In genomic region chr5:139422307-139422893, GRCh38 we compare ENCODE assay signal across 8 cellular contexts. TPM values are rescaled to one million over a fixed set of nuclear protein-coding genes. Genes with fewer than 3 reads are reported as not detected.
DNase-seq lines count a peak whose midpoint lies in the region; ATAC-seq and TF ChIP-seq lines count a peak whose summit lies in the region.

No MANE protein-coding gene starts in this region.

- peaks cover 10% of the 10 kb centered on the region for H3K4me1 Mint-ChIP-seq in activated CD4-positive, alpha-beta memory T cell treated with anti-CD3 and anti-CD28 coated beads for 36 hours (ENCODE audit: low read depth)

- no peak for TF ChIP-seq POLR2A in heart left ventricle (IDR thresholded peaks at IDR 0.05)

- H4K20me1 ChIP-seq in neural cell (ENCODE audit: insufficient read depth) = no peaks in the 10 kb centered on the region

- POLR2A ChIA-PET in activated CD4-positive, alpha-beta memory T cell treated with anti-CD3 and anti-CD28 coated beads for 36 hours (lab: Charles Lee) = interaction anchor here (0.6 to 2.1 kb wide), 11 partner anchors 15 to 351 kb away, joined by 3 to 27 read pairs (median 5); partner anchors contain the start of genes DNAJC18, SMIM33 and STING1

- H3K27ac Mint-ChIP-seq in activated CD4-positive, alpha-beta memory T cell treated with anti-CD3 and anti-CD28 coated beads for 36 hours = peak overlapping the region; percentile 83

- WGBS in heart left ventricle, 4 donors = 42 to 47% (median 44%) methylated on average over 5 of the region's 5 CpGs

- no peaks in the 10 kb centered on the region for H3K9me3 Mint-ChIP-seq in activated CD4-positive, alpha-beta memory T cell treated with anti-CD3 and anti-CD28 coated beads for 36 hours

- H2AFZ ChIP-seq in neural cell (ENCODE audit: low read depth, low read length) = no peak overlapping the region

- ATAC-seq in heart left ventricle (peak in 2 of 4 donors; percentile 29 to 40), left ventricle myocardium superior (no peak), HG03378 (IDR thresholded peaks at IDR 0.05; ENCODE audit: unreplicated experiment) (peak; percentile 75), GM21381 (IDR thresholded peaks at IDR 0.05; ENCODE audit: unreplicated experiment) (no peak)

- H3K9me3 ChIP-seq in heart left ventricle (no peaks in the 10 kb centered on the region), neural cell (ENCODE audit: low read length) (no peaks in the 10 kb centered on the region)

- CTCF ChIA-PET in activated CD4-positive, alpha-beta memory T cell treated with anti-CD3 and anti-CD28 coated beads for 36 hours (lab: Charles Lee) = interaction anchor here (0.6 to 13.6 kb wide), 36 partner anchors 8 to 440 kb away, joined by 3 to 443 read pairs (median 6); partner anchors contain the start of genes DNAJC18, SMIM33, SPATA24 and STING1

- peak; percentile 96 for TF ChIP-seq RAD21 in neural cell (conservative IDR thresholded peaks at IDR 0.05)

- peaks cover 61% of the 10 kb centered on the region for H3K36me3 Mint-ChIP-seq in activated CD4-positive, alpha-beta memory T cell treated with anti-CD3 and anti-CD28 coated beads for 36 hours

- no peaks in the 10 kb centered on the region for H3K79me2 ChIP-seq in neural cell (replicated peaks; ENCODE audit: insufficient read depth, low read length)

- no peak for TF ChIP-seq EP300 in neural cell (conservative IDR thresholded peaks at IDR 0.05; ENCODE audit: poor library complexity, severe bottlenecking)

- intact Hi-C loops in heart left ventricle (cut with DNase I) = loop anchor here in 9 of 10 donors (1.0 to 10.0 kb wide), 5 partner anchors 35 to 342 kb away; partner anchors contain the start of gene MZB1 (in 1 of the 9)
- intact Hi-C loops in left ventricle myocardium superior (cut with micrococcal nuclease) = loop anchor here (2.0 kb wide), 1 partner anchor 90 kb away; no protein-coding TSS in a partner anchor
- intact Hi-C loops in activated CD4-positive, alpha-beta memory T cell treated with anti-CD3 and anti-CD28 coated beads for 36 hours (cut with micrococcal nuclease) = loop anchor here (1.0 to 5.0 kb wide), 6 partner anchors 25 to 345 kb away; partner anchors contain the start of genes SMIM33 and STING1

- DNase-seq in heart left ventricle (no peak), left ventricle myocardium superior (no peak), NCI-H748 treated with DMSO at 0.1 percent for 48 hours (lab: John Stamatoyannopoulos, UW) (peak; percentile 58), fibroblast of mammary gland (ENCODE audit: low read depth) (peak; percentile 77)
- peak; percentile 50 for DNase-seq in activated CD4-positive, alpha-beta memory T cell treated with anti-CD3 and anti-CD28 coated beads for 36 hours

- no peak overlapping the region for H3K4me3 ChIP-seq in heart left ventricle
- no peak overlapping the region for H3K4me3 ChIP-seq in fibroblast of mammary gland (ENCODE audit: control insufficient read depth, low read depth, low read length)
- no peak overlapping the region for H3K4me3 ChIP-seq in neural cell (ENCODE audit: low read length)

- no peaks in the 10 kb centered on the region for H3K27me3 Mint-ChIP-seq in activated CD4-positive, alpha-beta memory T cell treated with anti-CD3 and anti-CD28 coated beads for 36 hours

- H3K27ac ChIP-seq in heart left ventricle = no peak overlapping the region
- peak overlapping the region; percentile 36 for H3K27ac ChIP-seq in neural cell (ENCODE audit: low read length)

- peaks cover 0 to 83% (median 70%) of the 10 kb centered on the region in 9 donors for H3K36me3 ChIP-seq in heart left ventricle
- H3K36me3 ChIP-seq in neural cell (ENCODE audit: insufficient read depth, low read length) = no peaks in the 10 kb centered on the region

- H3K9me2 ChIP-seq in neural cell (ENCODE audit: insufficient read depth, low read length) = no peaks in the 10 kb centered on the region

- no peaks in the 10 kb centered on the region for H3F3A ChIP-seq in neural cell (ENCODE audit: insufficient read depth, low read length, poor library complexity, severe bottlenecking)

- H3K4me3 Mint-ChIP-seq in activated CD4-positive, alpha-beta memory T cell treated with anti-CD3 and anti-CD28 coated beads for 36 hours = no peak overlapping the region

- H3K27me3 ChIP-seq in heart left ventricle = no peaks in the 10 kb centered on the region
- no peaks in the 10 kb centered on the region for H3K27me3 ChIP-seq in neural cell (ENCODE audit: insufficient read depth, low read depth, low read length)

- no peak overlapping the region for H3K4me2 ChIP-seq in neural cell (ENCODE audit: low read length)

- peaks cover 6 to 39% (median 27%) of the 10 kb centered on the region in 12 donors for H3K4me1 ChIP-seq in heart left ventricle

- no peak overlapping the region for H3K9ac ChIP-seq in neural cell (ENCODE audit: low read length)

- peak; percentile 67 to 94 (median 82) for TF ChIP-seq CTCF in heart left ventricle (IDR thresholded peaks at IDR 0.05)
- TF ChIP-seq CTCF in fibroblast of mammary gland (conservative IDR thresholded peaks at IDR 0.05; ENCODE audit: control insufficient read depth, insufficient read depth, low read depth, low read length) = peak; percentile 94
- peak; percentile 94 for TF ChIP-seq CTCF in neural cell (IDR thresholded peaks at IDR 0.05; ENCODE audit: poor library complexity, severe bottlenecking)

TF ChIP-seq in neural cell, 6 proteins besides CTCF, POLR2A, EP300 and RAD21:
- TF ChIP-seq EZH2 (IDR thresholded peaks at IDR 0.05; ENCODE audit: borderline replicate concordance, insufficient read depth, low read length, poor library complexity, severe bottlenecking) (no peak), MXI1 (conservative IDR thresholded peaks at IDR 0.05; ENCODE audit: poor library complexity, severe bottlenecking) (no peak), POLR2AphosphoS5 (IDR thresholded peaks at IDR 0.05) (no peak), TAF1 (IDR thresholded peaks at IDR 0.05; ENCODE audit: low read depth) (no peak), SMC3 (conservative IDR thresholded peaks at IDR 0.05; ENCODE audit: poor library complexity) (peak; percentile 92), REST (IDR thresholded peaks at IDR 0.05; ENCODE audit: borderline replicate concordance) (no peak)

RNA-seq across cellular contexts. Expression of gene DNAJC18, which starts 16.9 kb away (rescaled TPM):
- total RNA-seq in heart left ventricle (10 to 100 TPM in 5 of 9 donors, 1 to 10 TPM in 4; 4.8 to 17.8 (median 14.2) TPM), left ventricle myocardium superior (10.5 TPM)
- polyA plus RNA-seq in heart left ventricle (1 to 10 TPM; 4.0 to 4.7 TPM), neural cell (40.2 and 44.4 TPM in 2 replicates)
- 10 to 100 TPM; 54.1 to 56.0 TPM for total RNA-seq in activated CD4-positive, alpha-beta memory T cell treated with anti-CD3 and anti-CD28 coated beads for 36 hours
- 72.6 and 90.3 TPM in 2 replicates for polyA minus RNA-seq in neural cell

RNA-seq across cellular contexts. Expression of gene SPATA24, which starts 18.5 kb away (rescaled TPM):
- total RNA-seq in heart left ventricle (10 to 100 TPM; 10.7 to 25.9 (median 16.0) TPM), left ventricle myocardium superior (17.3 TPM)
- polyA plus RNA-seq in heart left ventricle (10 to 100 TPM; 12.6 to 37.8 TPM), neural cell (2.3 and 6.7 TPM in 2 replicates)
- 1 to 10 TPM; 3.7 to 5.2 TPM for total RNA-seq in activated CD4-positive, alpha-beta memory T cell treated with anti-CD3 and anti-CD28 coated beads for 36 hours
- 4.4 and 11.2 TPM in 2 replicates for polyA minus RNA-seq in neural cell

RNA-seq across cellular contexts. Expression of gene PROB1, which starts 27.5 kb away (rescaled TPM):
- total RNA-seq in heart left ventricle (10 to 100 TPM; 26.6 to 63.4 (median 38.1) TPM), left ventricle myocardium superior (56.5 TPM)
- polyA plus RNA-seq in heart left ventricle (10 to 100 TPM; 18.9 to 34.3 TPM), neural cell (0.74 and 1.2 TPM in 2 replicates)
- 1 to 10 TPM; 3.8 to 3.9 TPM for total RNA-seq in activated CD4-positive, alpha-beta memory T cell treated with anti-CD3 and anti-CD28 coated beads for 36 hours
- polyA minus RNA-seq in neural cell = 1.2 and 1.3 TPM in 2 replicates

RNA-seq across cellular contexts. Expression of gene MZB1, which starts 32.7 kb away (rescaled TPM):
- total RNA-seq in heart left ventricle = 1 to 10 TPM in 3 of 9 donors, under 1 TPM in 4, not detected in 2; 0.31 to 5.2 (median 0.97) TPM
- under 1 TPM; 0.33 to 0.72 TPM for polyA plus RNA-seq in heart left ventricle
- total RNA-seq in left ventricle myocardium superior = 1.6 TPM
- total RNA-seq in activated CD4-positive, alpha-beta memory T cell treated with anti-CD3 and anti-CD28 coated beads for 36 hours = 10 to 100 TPM; 24.0 to 26.3 TPM
- polyA plus RNA-seq in neural cell = not detected in 2 replicates
- 0.24 and 0.58 TPM in 2 replicates for polyA minus RNA-seq in neural cell

RNA-seq across cellular contexts. Expression of gene SLC23A1, which starts 39.3 kb away (rescaled TPM):
- total RNA-seq in heart left ventricle (not detected), left ventricle myocardium superior (not detected)
- polyA plus RNA-seq in heart left ventricle (not detected), neural cell (not detected in 2 replicates)
- 1 to 10 TPM; 1.0 to 1.4 TPM for total RNA-seq in activated CD4-positive, alpha-beta memory T cell treated with anti-CD3 and anti-CD28 coated beads for 36 hours
- polyA minus RNA-seq in neural cell = not detected in 2 replicates

Comparison
In these comparisons a context has a peak if more than half of its experiments do, and no peak if none do; other contexts are left out.
1. DNase-seq: peak in NCI-H748 treated with DMSO at 0.1 percent for 48 hours (single experiment), activated CD4-positive, alpha-beta memory T cell treated with anti-CD3 and anti-CD28 coated beads for 36 hours (single experiment) and fibroblast of mammary gland (single experiment); none in heart left ventricle (0 of 5) and left ventricle myocardium superior (single experiment).
2. RNA of gene PROB1, which starts 27.5 kb away (total RNA-seq): 56.5 TPM in left ventricle myocardium superior (single experiment) and 26.6 to 63.4 TPM in heart left ventricle; 3.8 to 3.9 TPM in activated CD4-positive, alpha-beta memory T cell treated with anti-CD3 and anti-CD28 coated beads for 36 hours; every median in the first group is over 4 times any median in the second.
3. Peak in every context shown above with its lines, with median percentiles within 50 percentile points of each other: CTCF ChIP-seq.